Comparison of ENCODE assay signal across 29 cellular contexts in genomic region chr6:168864541-168865495, GRCh38.
"Had no signal": no experiment of that assay in that cellular context is flagged by ENCODE, and none has a peak within 500 bp of the region (broad histone marks: within the 10 kb centered on the region; RNA-seq: fewer than 3 reads in every experiment).

No MANE protein-coding gene starts in this region.

- H3K27ac Mint-ChIP-seq: activated B cell treated with CpG ODN at 0.5 μM for 24 hours; activated naive CD8-positive, alpha-beta T cell; activated T-cell treated with anti-CD3 and anti-CD28 coated beads, Interleukin-2, amount 50 U/mL, for 72 hours; dendritic cell treated with granulocyte-macrophage colony-stimulating factor and Interleukin-4, amounts not matched to agents 40 ng/mL and 50 ng/mL, for 4 days; nephron progenitor cell; progenitor cell of endocrine pancreas; stimulated activated naive CD8-positive, alpha-beta T cell treated with anti-CD3 and anti-CD28 coated beads, Interleukin-15, Interleukin-2, amounts not matched to agents 100 ng/mL and 50 ng/mL, for 24 hours; T-cell had no signal

- H3K27me3 Mint-ChIP-seq: dendritic cell treated with granulocyte-macrophage colony-stimulating factor and Interleukin-4, amounts not matched to agents 40 ng/mL and 50 ng/mL, for 4 days; stimulated activated naive CD8-positive, alpha-beta T cell treated with anti-CD3 and anti-CD28 coated beads, Interleukin-15, Interleukin-2, amounts not matched to agents 100 ng/mL and 50 ng/mL, for 24 hours had no signal

- H3K4me1 Mint-ChIP-seq: activated B cell treated with CpG ODN at 0.5 μM for 24 hours, naive B cell, T-cell had no signal

- H3K9me3 Mint-ChIP-seq: activated B cell treated with CpG ODN at 0.5 μM for 24 hours; activated T-cell treated with anti-CD3 and anti-CD28 coated beads, Interleukin-2, amount 50 U/mL, for 72 hours; dendritic cell treated with granulocyte-macrophage colony-stimulating factor and Interleukin-4, amounts not matched to agents 40 ng/mL and 50 ng/mL, for 4 days; naive B cell; nephron progenitor cell; stimulated activated naive CD8-positive, alpha-beta T cell treated with anti-CD3 and anti-CD28 coated beads, Interleukin-15, Interleukin-2, amounts not matched to agents 100 ng/mL and 50 ng/mL, for 24 hours; T-cell had no signal

- ATAC-seq: activated T-cell treated with anti-CD3 and anti-CD28 coated beads, Interleukin-2, amount 50 U/mL, for 72 hours; body of pancreas; gastroesophageal sphincter; left lung; sciatic nerve; T-cell; upper lobe of right lung had no signal

- H3K4me3 Mint-ChIP-seq: activated B cell treated with CpG ODN at 0.5 μM for 24 hours; activated naive CD8-positive, alpha-beta T cell; activated T-cell treated with anti-CD3 and anti-CD28 coated beads, Interleukin-2, amount 50 U/mL, for 72 hours; dendritic cell treated with granulocyte-macrophage colony-stimulating factor and Interleukin-4, amounts not matched to agents 40 ng/mL and 50 ng/mL, for 4 days; naive B cell; nephron progenitor cell; stimulated activated naive CD8-positive, alpha-beta T cell treated with anti-CD3 and anti-CD28 coated beads, Interleukin-15, Interleukin-2, amounts not matched to agents 100 ng/mL and 50 ng/mL, for 24 hours; T-cell had no signal

- H3K36me3 Mint-ChIP-seq: activated naive CD8-positive, alpha-beta T cell; naive B cell; T-cell had no signal

- H3K27ac ChIP-seq: body of pancreas, esophagus muscularis mucosa, gastroesophageal sphincter, heart left ventricle, left lung, neutrophil, skin epidermis, tibial artery, upper lobe of right lung had no signal

- DNase-seq: activated B cell treated with CpG ODN at 0.5 μM for 24 hours; activated CD4-positive, alpha-beta T cell treated with anti-CD3 and anti-CD28 coated beads for 4 hours; activated CD4-positive, alpha-beta T cell treated with anti-CD3 and anti-CD28 coated beads, Interleukin-2, amount 50 U/mL, for 4 hours; activated naive CD4-positive, alpha-beta T cell treated with Interleukin-2 at 50 U/mL for 16 hours; activated T-cell treated with anti-CD3 and anti-CD28 coated beads for 4 hours; activated T-cell treated with anti-CD3 and anti-CD28 coated beads, Interleukin-2, amount 50 U/mL, for 72 hours; aorta; body of pancreas; effector CD4-positive, alpha-beta T cell; heart left ventricle; kidney glomerular epithelial cell; left lung; naive B cell; nephron progenitor cell; retina; stimulated activated CD4-positive, alpha-beta T cell treated with anti-CD3 and anti-CD28 coated beads, Interleukin-12 subunit alpha, Interleukin-12 subunit beta, amount 100 ng/mL, for 4 hours; stimulated activated CD4-positive, alpha-beta T cell treated with anti-CD3 and anti-CD28 coated beads, Interleukin-4, amount 100 ng/mL, for 1 hour; T-cell; tibial artery; upper lobe of right lung had no signal
